In genomic region chr5:175573493-175574269, GRCh38 we compare ENCODE assay signal across 1 cellular context.
TF ChIP-seq lines count a peak whose summit lies in the region.

No MANE protein-coding gene starts in this region.

TF ChIP-seq in HEK293, 187 proteins besides CTCF, POLR2A, EP300 and RAD21 (continued from another document):
- TF ChIP-seq PRDM4 (tag by site-specific recombination; IDR thresholded peaks at IDR 0.05), result peak; percentile 51; the same call in 1 of the 2 replicates
- no peak for TF ChIP-seq ZNF223 (tag by site-specific recombination; IDR thresholded peaks at IDR 0.05)
- TF ChIP-seq ZNF548 (tag by site-specific recombination; IDR thresholded peaks at IDR 0.05), result no peak
- no peak for TF ChIP-seq ZNF518A (tag by site-specific recombination; conservative IDR thresholded peaks at IDR 0.05; ENCODE audit: low read depth)
- TF ChIP-seq ZNF626 (tag by site-specific recombination; IDR thresholded peaks at IDR 0.05), result no peak
- TF ChIP-seq MEIS1 (CRISPR knock-in tag; IDR thresholded peaks at IDR 0.05; ENCODE audit: borderline replicate concordance), result no peak
- TF ChIP-seq HOXA7 (CRISPR knock-in tag; IDR thresholded peaks at IDR 0.05; ENCODE audit: borderline replicate concordance), result no peak
- TF ChIP-seq GFI1B (tag by site-specific recombination; IDR thresholded peaks at IDR 0.05), result no peak
- TF ChIP-seq ZIC2 (tag by site-specific recombination; IDR thresholded peaks at IDR 0.05), result no peak
- TF ChIP-seq ZNF239 (tag by site-specific recombination; IDR thresholded peaks at IDR 0.05), result no peak
- no peak for TF ChIP-seq ZNF114 (tag by site-specific recombination; IDR thresholded peaks at IDR 0.05)
- TF ChIP-seq ZNF138 (tag by site-specific recombination; IDR thresholded peaks at IDR 0.05; ENCODE audit: borderline replicate concordance), result no peak
- no peak for TF ChIP-seq ZNF660 (tag by site-specific recombination; IDR thresholded peaks at IDR 0.05)
- no peak for TF ChIP-seq ZFP37 (tag by site-specific recombination; IDR thresholded peaks at IDR 0.05)
- TF ChIP-seq ZNF354C (tag by site-specific recombination; IDR thresholded peaks at IDR 0.05; ENCODE audit: borderline replicate concordance, low read depth), result no peak
- no peak for TF ChIP-seq ZNF10 (tag by site-specific recombination; IDR thresholded peaks at IDR 0.05)
- no peak for TF ChIP-seq ZNF214 (tag by site-specific recombination; IDR thresholded peaks at IDR 0.05; ENCODE audit: borderline replicate concordance)
- no peak for TF ChIP-seq YY2 (tag by site-specific recombination; IDR thresholded peaks at IDR 0.05)
- TF ChIP-seq ZSCAN5A (tag by site-specific recombination; IDR thresholded peaks at IDR 0.05), result no peak
- TF ChIP-seq PATZ1 (tag by site-specific recombination; IDR thresholded peaks at IDR 0.05), result no peak
- peak; percentile 69 for TF ChIP-seq EGR2 (tag by site-specific recombination; IDR thresholded peaks at IDR 0.05; ENCODE audit: low read depth)
- TF ChIP-seq GLI2 (tag by site-specific recombination; IDR thresholded peaks at IDR 0.05; ENCODE audit: borderline replicate concordance, low read depth), result peak; percentile 26; the same call in 1 of the 2 replicates
- no peak for TF ChIP-seq OVOL3 (tag by site-specific recombination; IDR thresholded peaks at IDR 0.05)
